Comparison of ENCODE assay signal across 8 cellular contexts in genomic region chrX:73937845-73938244, GRCh38.
DNase-seq lines count a peak whose midpoint lies in the region; ATAC-seq, FAIRE-seq and TF ChIP-seq lines count a peak whose summit lies in the region.
"Not testable (repeated sequence)": the region's sequence is repeated elsewhere in the genome, so short reads cannot be mapped to it uniquely, and the experiment has no call there.

No MANE protein-coding gene starts in this region.

- not testable (repeated sequence) for H3K27me3 ChIP-seq in small intestine (ENCODE audit: control insufficient read depth in 2 of 2, insufficient read depth in 2 of 2, low read length in 2 of 2)

- TF ChIP-seq CTCF in A549 (IDR thresholded peaks at IDR 0.05); epithelial cell of esophagus (IDR thresholded peaks at IDR 0.05; ENCODE audit: insufficient read depth, low read depth, low read length, missing control alignments): not testable (repeated sequence)

- H3K4me3 ChIP-seq in A549: peak overlapping the region; percentile 27; the same call in 1 of the 3 replicates
- not testable (repeated sequence) for H3K4me3 ChIP-seq in epithelial cell of esophagus (ENCODE audit: low read length); small intestine (ENCODE audit: low read depth in 1 of 2, low read length in 2 of 2)

- WGBS in A549 (ENCODE audit: missing lambda C conversion rate): 9% methylated on average over 15 of the region's 15 CpGs
- 21 to 58% (median 31%) methylated on average over 13 to 15 of the region's 15 CpGs for WGBS in small intestine, 3 donors

- DNase-seq in A549 (ENCODE audit: low read depth in 1 of 2, low spot score in 1 of 2): peak in 1 of 2 experiments; percentile 84
- DNase-seq in HuH-7 (ENCODE audit: low spot score): peak; percentile 17
- peak; percentile 78 for DNase-seq in NCI-H226
- DNase-seq in SIG-M5 (lab: John Stamatoyannopoulos, UW): peak; percentile 7
- peak; percentile 88 for DNase-seq in amniotic epithelial cell (ENCODE audit: low read depth)
- peak; percentile 30 for DNase-seq in epithelial cell of esophagus (ENCODE audit: low read depth)
- peak; percentile 77 for DNase-seq in left lobe of liver (ENCODE audit: low spot score)
- DNase-seq in small intestine: peak; percentile 81

- POLR2A ChIA-PET in A549 (lab: Yijun Ruan, JAX): not testable (repeated sequence)

- CTCF ChIA-PET in A549 (lab: Yijun Ruan, JAX): not testable (repeated sequence)

- not testable (repeated sequence) for H3K9me3 ChIP-seq in A549; small intestine (ENCODE audit: control insufficient read depth, low read depth)

- peak overlapping the region; percentile 69 to 83 for H3K27ac ChIP-seq in A549
- not testable (repeated sequence) for H3K27ac ChIP-seq in small intestine (ENCODE audit: low read depth in 1 of 2, low read length in 1 of 2)

- peak overlapping the region; percentile 68 for H3K4me2 ChIP-seq in A549

- FAIRE-seq in A549 (lab: Jason Lieb, UNC); small intestine (lab: Jason Lieb, UNC): not testable (repeated sequence)

- ATAC-seq in A549 (peak; percentile 85 to 92), left lobe of liver (peak; percentile 83)

- H3K4me1 ChIP-seq in A549: peaks cover 15% of the 10 kb centered on the region
- H3K4me1 ChIP-seq in small intestine (ENCODE audit: control insufficient read depth in 2 of 2, insufficient read depth in 1 of 2, low read depth in 1 of 2, low read length in 1 of 2): not testable (repeated sequence)

- 0 out of 5 replicates have a peak, but pooled peaks of 1 of the 2 experiments have one; percentile 15 for TF ChIP-seq RAD21 in A549 (conservative IDR thresholded peaks at IDR 0.05 in 1 of 2, IDR thresholded peaks at IDR 0.05 in 1 of 2)

- TF ChIP-seq EP300 in A549 (IDR thresholded peaks at IDR 0.05): not testable (repeated sequence)

- TF ChIP-seq POLR2A in A549 (IDR thresholded peaks at IDR 0.05; ENCODE audit: low read length): not testable (repeated sequence)

- H3K36me3 ChIP-seq in small intestine (ENCODE audit: control insufficient read depth in 2 of 2, insufficient read depth in 2 of 2, low read length in 2 of 2): not testable (repeated sequence)

TF ChIP-seq in A549, 52 proteins besides CTCF, POLR2A, EP300 and RAD21:
- not testable (repeated sequence) for TF ChIP-seq FOSL2 (IDR thresholded peaks at IDR 0.05)
- TF ChIP-seq FOSL2 (CRISPR knock-in tag; IDR thresholded peaks at IDR 0.05): peak; percentile 39
- peak; percentile 98 to 99 for TF ChIP-seq CEBPB (IDR thresholded peaks at IDR 0.05)
- peak; percentile 18; the same call in 1 of the 3 replicates for TF ChIP-seq SMC3 (IDR thresholded peaks at IDR 0.05)
- TF ChIP-seq HES2 (IDR thresholded peaks at IDR 0.05): peak; percentile 91
